ENCODE assay signal across 10 cellular contexts in the genomic region with DNA sequence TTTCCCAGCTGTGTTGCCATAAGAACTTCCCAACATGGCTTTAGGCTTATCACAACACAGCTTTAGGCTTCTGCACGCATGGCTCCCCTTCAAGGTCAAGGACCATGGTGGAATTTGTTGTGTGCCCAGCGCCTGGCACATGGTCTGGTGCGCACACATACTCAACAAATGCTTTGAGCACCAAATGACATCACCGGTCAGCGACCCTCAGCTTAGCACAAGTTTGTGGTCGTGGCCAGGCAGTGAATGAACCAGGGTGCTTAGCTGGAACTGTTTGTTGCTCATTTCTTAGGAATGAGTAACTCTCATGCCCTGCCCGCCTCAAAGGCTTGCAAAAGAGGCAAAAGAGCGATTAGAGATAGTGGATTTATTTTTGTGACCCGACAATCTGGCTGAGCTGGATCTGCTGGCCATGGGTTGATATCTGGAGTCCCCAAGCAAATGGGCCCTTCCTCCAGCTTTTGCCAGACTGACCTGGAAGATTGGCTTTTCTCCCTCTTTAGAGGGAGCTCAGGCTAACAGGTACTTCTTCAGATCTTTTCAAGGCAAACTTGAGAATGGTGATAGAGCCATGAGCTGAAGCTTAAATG. TPM values are rescaled to one million over a fixed set of nuclear protein-coding genes. Genes with fewer than 3 reads are reported as not detected.
DNase-seq lines count a peak whose midpoint lies in the region; ATAC-seq and TF ChIP-seq lines count a peak whose summit lies in the region.
"Had no signal": no experiment of that assay in that cellular context is flagged by ENCODE, and none has a peak within 500 bp of the region (broad histone marks: within the 10 kb centered on the region; RNA-seq: fewer than 3 reads in every experiment).

No MANE protein-coding gene starts in this region.

- H3K27ac ChIP-seq in VCaP (peak overlapping the region; percentile 94), thoracic aorta (peak overlapping the region; percentile 5 to 52)

- H3K27me3 Mint-ChIP-seq in HFFc6 (ENCODE audit: insufficient read depth), result peaks cover 4% of the 10 kb centered on the region

- no peaks in the 10 kb centered on the region for H3K36me3 ChIP-seq in thoracic aorta

- ATAC-seq in left cardiac atrium, result peak; percentile 21 to 77
- no peak for ATAC-seq in thoracic aorta (ENCODE audit: insufficient number of reproducible peaks, low FRiP score, low read depth)
- ATAC-seq in HG03135 (IDR thresholded peaks at IDR 0.05; ENCODE audit: unreplicated experiment), result no peak

- no peaks in the 10 kb centered on the region for H3K9me3 Mint-ChIP-seq in HFFc6

- H3K9me3 ChIP-seq in thoracic aorta, result no peaks in the 10 kb centered on the region

- H3K4me3 Mint-ChIP-seq in HFFc6, result peak overlapping the region; percentile 85

- DNase-seq in HFFc6 (peak; percentile 92), left cardiac atrium (peak; percentile 47), thoracic aorta (ENCODE audit: low spot score) (no peak), NCI-H1694 treated with DMSO at 0.1 percent for 48 hours (lab: John Stamatoyannopoulos, UW) (no peak), GOT3 (lab: John Stamatoyannopoulos, UW) (no peak)
- DNase-seq in effector CD8-positive, alpha-beta T cell (lab: John Stamatoyannopoulos, UW), result no peak
- DNase-seq: activated effector memory CD4-positive, alpha-beta T cell treated with anti-CD3 and anti-CD28 coated beads, Interleukin-2, amount 50 U/mL, for 16 hours; retina had no signal

- peak overlapping the region; percentile 99 for H3K27ac Mint-ChIP-seq in HFFc6

- no peak for TF ChIP-seq CTCF in HFFc6 (IDR thresholded peaks at IDR 0.05)
- TF ChIP-seq CTCF in VCaP (conservative IDR thresholded peaks at IDR 0.05), result no peak
- no peak for TF ChIP-seq CTCF in thoracic aorta (IDR thresholded peaks at IDR 0.05)

- H3K4me1 ChIP-seq in thoracic aorta (ENCODE audit: control insufficient read depth in 1 of 2, low read depth in 2 of 2), result peaks cover 10 to 25% of the 10 kb centered on the region in 2 donors

- H3K4me3 ChIP-seq in thoracic aorta, result no peak overlapping the region

- peaks cover 36% of the 10 kb centered on the region for H3K36me3 Mint-ChIP-seq in HFFc6 (ENCODE audit: low read depth)

- intact Hi-C loops in left cardiac atrium (cut with DNase I), result loop anchor here in 1 of 2 donors (2.0 to 5.0 kb wide), 2 partner anchors 57 to 350 kb away; no protein-coding TSS in a partner anchor

- peaks cover 91% of the 10 kb centered on the region for H3K4me1 Mint-ChIP-seq in HFFc6 (ENCODE audit: low read depth)

- no peaks in the 10 kb centered on the region for H3K27me3 ChIP-seq in thoracic aorta (replicated peaks; ENCODE audit: insufficient read depth)

RNA-seq across cellular contexts. Expression of gene DAP, which starts 58.9 kb away (rescaled TPM):
- total RNA-seq in HFFc6 (2021; fragmentation: NEBNext Ultra II Directional; extraction: Animal tissue kit (Norgen Biotek cat#: 25700)), result 100 to 1,000 TPM; 255 to 357 (median 285) TPM
- total RNA-seq in left cardiac atrium (10 to 100 TPM; 44.6 to 66.9 TPM), thoracic aorta (100 to 1,000 TPM in 1 of 2 donors, 10 to 100 TPM in 1; 79.6 to 113 TPM)

Comparison
In these comparisons a context has a peak if more than half of its experiments do, and no peak if none do; other contexts are left out.
1. DNase-seq: peak in HFFc6 (single experiment) and left cardiac atrium (single experiment); none in thoracic aorta (single experiment), NCI-H1694 treated with DMSO at 0.1 percent for 48 hours (single experiment), GOT3 (single experiment) and effector CD8-positive, alpha-beta T cell (single experiment).
2. ATAC-seq: peak in left cardiac atrium (2 of 2); none in thoracic aorta (single experiment) and HG03135 (single experiment).